Comparison of ENCODE assay signal across 15 cellular contexts in genomic region chr5:125267636-125268248, GRCh38.
"Had no signal": no experiment of that assay in that cellular context is flagged by ENCODE, and none has a peak within 500 bp of the region (broad histone marks: within the 10 kb centered on the region; RNA-seq: fewer than 3 reads in every experiment).

No MANE protein-coding gene starts in this region.

- ATAC-seq: activated CD4-positive, CD25-positive, alpha-beta regulatory T cell treated with anti-CD3 and anti-CD28 coated beads, Interleukin-2, amount 50 U/mL, for 24 hours; activated T-cell treated with anti-CD3 and anti-CD28 coated beads, Interleukin-2, amount 50 U/mL, for 4 hours; naive thymus-derived CD8-positive, alpha-beta T cell; sciatic nerve; stimulated activated naive B cell treated with anti-CD40 and anti-IgM and Interleukin-4, amounts not matched to agents 10 μg/mL and 1 μg/mL and 100 μg/mL, for 72 hours had no signal

- DNase-seq: activated CD4-positive, alpha-beta T cell treated with anti-CD3 and anti-CD28 coated beads, Interleukin-2, amount 50 U/mL, for 4 hours; activated effector memory CD4-positive, alpha-beta T cell treated with anti-CD3 and anti-CD28 coated beads, Interleukin-2, amount 50 U/mL, for 16 hours; activated naive CD8-positive, alpha-beta T cell treated with anti-CD3 and anti-CD28 coated beads, Interleukin-2, amount 10 ng/mL, durations not matched to agents 7 days and 5 days; activated T-cell treated with anti-CD3 and anti-CD28 coated beads, Interleukin-2, amount 50 U/mL, for 4 hours; anterior cingulate cortex; cortex of kidney; effector memory CD4-positive, alpha-beta T cell; hippocampal formation; kidney glomerular epithelial cell; naive thymus-derived CD8-positive, alpha-beta T cell; stimulated activated CD4-positive, alpha-beta T cell treated with anti-CD3 and anti-CD28 coated beads, Interleukin-2, amount 100 ng/mL, for 24 hours; stimulated activated naive B cell treated with anti-CD40 and anti-IgM and Interleukin-4, amounts not matched to agents 10 μg/mL and 1 μg/mL and 100 μg/mL, for 72 hours had no signal

- H3K4me1 Mint-ChIP-seq: activated naive CD8-positive, alpha-beta T cell treated with anti-CD3 and anti-CD28 coated beads, Interleukin-2, amount 10 ng/mL, durations not matched to agents 7 days and 5 days; naive thymus-derived CD8-positive, alpha-beta T cell had no signal

- H3K27me3 Mint-ChIP-seq: activated naive CD8-positive, alpha-beta T cell treated with anti-CD3 and anti-CD28 coated beads, Interleukin-2, amount 10 ng/mL, durations not matched to agents 7 days and 5 days; progenitor cell of endocrine pancreas had no signal

- H3K4me3 Mint-ChIP-seq: activated naive CD8-positive, alpha-beta T cell treated with anti-CD3 and anti-CD28 coated beads, Interleukin-2, amount 10 ng/mL, durations not matched to agents 7 days and 5 days; activated T-cell treated with anti-CD3 and anti-CD28 coated beads, Interleukin-2, amount 50 U/mL, for 4 hours; naive thymus-derived CD8-positive, alpha-beta T cell; stimulated activated naive B cell treated with anti-CD40 and anti-IgM and Interleukin-4, amounts not matched to agents 10 μg/mL and 1 μg/mL and 100 μg/mL, for 72 hours had no signal

- H3K36me3 Mint-ChIP-seq: activated naive CD8-positive, alpha-beta T cell treated with anti-CD3 and anti-CD28 coated beads, Interleukin-2, amount 10 ng/mL, durations not matched to agents 7 days and 5 days; naive thymus-derived CD8-positive, alpha-beta T cell had no signal

- H3K27ac Mint-ChIP-seq: activated naive CD8-positive, alpha-beta T cell treated with anti-CD3 and anti-CD28 coated beads, Interleukin-2, amount 10 ng/mL, durations not matched to agents 7 days and 5 days; naive thymus-derived CD8-positive, alpha-beta T cell; progenitor cell of endocrine pancreas; stimulated activated naive B cell treated with anti-CD40 and anti-IgM and Interleukin-4, amounts not matched to agents 10 μg/mL and 1 μg/mL and 100 μg/mL, for 72 hours had no signal
